Comparison of ENCODE assay signal across 18 cellular contexts in genomic region chr19:50975766-50976165, GRCh38. TPM values are rescaled to one million over a fixed set of nuclear protein-coding genes. Genes with fewer than 3 reads are reported as not detected.
DNase-seq lines count a peak whose midpoint lies in the region; ATAC-seq and TF ChIP-seq lines count a peak whose summit lies in the region.
"Had no signal": no experiment of that assay in that cellular context is flagged by ENCODE, and none has a peak within 500 bp of the region (broad histone marks: within the 10 kb centered on the region; RNA-seq: fewer than 3 reads in every experiment).

No MANE protein-coding gene starts in this region.

- intact Hi-C loops in breast epithelium (cut with DNase I; ENCODE audit: low total_unique reads), result no loop called here

- peak overlapping the region; percentile 16 to 82 for H3K27ac ChIP-seq in breast epithelium
- no peak overlapping the region for H3K27ac ChIP-seq in caudate nucleus (ENCODE audit: low read depth, low read length)
- H3K27ac ChIP-seq: adrenal gland had no signal

- TF ChIP-seq POLR2A in breast epithelium (IDR thresholded peaks at IDR 0.05), result no peak

- no peaks in the 10 kb centered on the region for H3K36me3 ChIP-seq in breast epithelium
- H3K36me3 ChIP-seq: adrenal gland had no signal

- H3K9me3 ChIP-seq in breast epithelium, result no peaks in the 10 kb centered on the region
- H3K9me3 ChIP-seq: adrenal gland had no signal

- ATAC-seq in HG03196 (IDR thresholded peaks at IDR 0.05; ENCODE audit: unreplicated experiment), result no peak

- H3K27me3 ChIP-seq in breast epithelium, result no peaks in the 10 kb centered on the region

- H3K4me3 ChIP-seq in breast epithelium, result no peak overlapping the region
- H3K4me3 ChIP-seq: adrenal gland had no signal

- TF ChIP-seq CTCF in breast epithelium (IDR thresholded peaks at IDR 0.05), result no peak

- peak; percentile 17 for DNase-seq in SIG-M5 treated with dmso at 0.1 percent for 504 hours (lab: John Stamatoyannopoulos, UW; ENCODE audit: unreplicated experiment)
- no peak for DNase-seq in SIG-M5 (lab: John Stamatoyannopoulos, UW)
- DNase-seq in breast epithelium (ENCODE audit: low spot score in 2 of 2), result peak in 1 of 2 donors; percentile 88
- DNase-seq in left kidney (ENCODE audit: low read depth, low spot score), result peak; percentile 39
- DNase-seq in DMS79 treated with DMSO at 0.1 percent for 48 hours (lab: John Stamatoyannopoulos, UW), result no peak
- no peak for DNase-seq in caudate nucleus (lab: John Stamatoyannopoulos, UW)
- no peak for DNase-seq in activated naive CD4-positive, alpha-beta T cell treated with Interleukin-2 at 50 U/mL for 16 hours
- DNase-seq: activated CD4-positive, alpha-beta memory T cell treated with anti-CD3 and anti-CD28 coated beads, Interleukin-2, amount 10 ng/mL, durations not matched to agents 7 days and 5 days; adrenal gland; CD4-positive, alpha-beta T cell; IMR-90; NCI-H1105; NCI-H2227 treated with DMSO at 0.1 percent for 48 hours had no signal

- no peaks in the 10 kb centered on the region for H3K4me1 ChIP-seq in breast epithelium
- H3K4me1 ChIP-seq: adrenal gland had no signal

RNA-seq across cellular contexts. Expression of gene KLK6, which starts 6.4 kb away (rescaled TPM):
- 10 to 100 TPM in 1 of 3 donors, under 1 TPM in 1, not detected in 1; 0.98 to 14.8 TPM for total RNA-seq in breast epithelium
- total RNA-seq: activated CD4-positive, alpha-beta memory T cell treated with anti-CD3 and anti-CD28 coated beads, Interleukin-2, amount 10 ng/mL, durations not matched to agents 7 days and 5 days; activated T-helper 1 cell treated with anti-CD3 and anti-CD28 coated beads, Interleukin-12 subunit alpha, Interleukin-12 subunit beta, Interleukin-2, Interleukin-4 antibody, amounts not matched to agents 30 ng/mL and 10 ng/mL and 1 ng/mL, durations not matched to agents 14 hours and 24 hours and 36 hours; adrenal gland; CD4-positive, alpha-beta T cell; glomerular endothelial cell; IMR-90; myocyte; subcutaneous adipose tissue had no signal

RNA-seq across cellular contexts. Expression of gene KLK7, which starts 8.0 kb away (rescaled TPM):
- total RNA-seq in breast epithelium, result 100 to 1,000 TPM in 1 of 3 donors, 1 to 10 TPM in 1, not detected in 1; 7.5 to 103 TPM
- total RNA-seq: activated CD4-positive, alpha-beta memory T cell treated with anti-CD3 and anti-CD28 coated beads, Interleukin-2, amount 10 ng/mL, durations not matched to agents 7 days and 5 days; activated T-helper 1 cell treated with anti-CD3 and anti-CD28 coated beads, Interleukin-12 subunit alpha, Interleukin-12 subunit beta, Interleukin-2, Interleukin-4 antibody, amounts not matched to agents 30 ng/mL and 10 ng/mL and 1 ng/mL, durations not matched to agents 14 hours and 24 hours and 36 hours; adrenal gland; CD4-positive, alpha-beta T cell; glomerular endothelial cell; IMR-90; myocyte had no signal

RNA-seq across cellular contexts. Expression of gene KLK5, which starts 22.9 kb away (rescaled TPM):
- 100 to 1,000 TPM in 1 of 3 donors, 10 to 100 TPM in 1, not detected in 1; 16.1 to 182 TPM for total RNA-seq in breast epithelium
- total RNA-seq: activated CD4-positive, alpha-beta memory T cell treated with anti-CD3 and anti-CD28 coated beads, Interleukin-2, amount 10 ng/mL, durations not matched to agents 7 days and 5 days; activated T-helper 1 cell treated with anti-CD3 and anti-CD28 coated beads, Interleukin-12 subunit alpha, Interleukin-12 subunit beta, Interleukin-2, Interleukin-4 antibody, amounts not matched to agents 30 ng/mL and 10 ng/mL and 1 ng/mL, durations not matched to agents 14 hours and 24 hours and 36 hours; adrenal gland; CD4-positive, alpha-beta T cell; glomerular endothelial cell; IMR-90; myocyte; subcutaneous adipose tissue had no signal

RNA-seq across cellular contexts. Expression of gene KLK8, which starts 25.6 kb away (rescaled TPM):
- 10 to 100 TPM in 2 of 3 donors, not detected in 1; 13.4 to 46.2 TPM for total RNA-seq in breast epithelium
- total RNA-seq: activated CD4-positive, alpha-beta memory T cell treated with anti-CD3 and anti-CD28 coated beads, Interleukin-2, amount 10 ng/mL, durations not matched to agents 7 days and 5 days; activated T-helper 1 cell treated with anti-CD3 and anti-CD28 coated beads, Interleukin-12 subunit alpha, Interleukin-12 subunit beta, Interleukin-2, Interleukin-4 antibody, amounts not matched to agents 30 ng/mL and 10 ng/mL and 1 ng/mL, durations not matched to agents 14 hours and 24 hours and 36 hours; adrenal gland; CD4-positive, alpha-beta T cell; glomerular endothelial cell; IMR-90; myocyte; subcutaneous adipose tissue had no signal

RNA-seq across cellular contexts. Expression of gene KLK10, which starts 43.7 kb away (rescaled TPM):
- total RNA-seq in breast epithelium, result 10 to 100 TPM in 1 of 3 donors, 1 to 10 TPM in 1, not detected in 1; 3.3 to 13.9 TPM
- total RNA-seq: activated CD4-positive, alpha-beta memory T cell treated with anti-CD3 and anti-CD28 coated beads, Interleukin-2, amount 10 ng/mL, durations not matched to agents 7 days and 5 days; activated T-helper 1 cell treated with anti-CD3 and anti-CD28 coated beads, Interleukin-12 subunit alpha, Interleukin-12 subunit beta, Interleukin-2, Interleukin-4 antibody, amounts not matched to agents 30 ng/mL and 10 ng/mL and 1 ng/mL, durations not matched to agents 14 hours and 24 hours and 36 hours; CD4-positive, alpha-beta T cell; glomerular endothelial cell; IMR-90; myocyte had no signal

Comparison
In these comparisons a context has a peak if more than half of its experiments do, and no peak if none do; other contexts are left out.
1. DNase-seq: peak in SIG-M5 treated with dmso at 0.1 percent for 504 hours (single experiment) and left kidney (single experiment); none in SIG-M5 (single experiment), DMS79 treated with DMSO at 0.1 percent for 48 hours (single experiment), caudate nucleus (0 of 61) and activated naive CD4-positive, alpha-beta T cell treated with Interleukin-2 at 50 U/mL for 16 hours (single experiment).